ENCODE assay signal across 10 cellular contexts in the genomic region with DNA sequence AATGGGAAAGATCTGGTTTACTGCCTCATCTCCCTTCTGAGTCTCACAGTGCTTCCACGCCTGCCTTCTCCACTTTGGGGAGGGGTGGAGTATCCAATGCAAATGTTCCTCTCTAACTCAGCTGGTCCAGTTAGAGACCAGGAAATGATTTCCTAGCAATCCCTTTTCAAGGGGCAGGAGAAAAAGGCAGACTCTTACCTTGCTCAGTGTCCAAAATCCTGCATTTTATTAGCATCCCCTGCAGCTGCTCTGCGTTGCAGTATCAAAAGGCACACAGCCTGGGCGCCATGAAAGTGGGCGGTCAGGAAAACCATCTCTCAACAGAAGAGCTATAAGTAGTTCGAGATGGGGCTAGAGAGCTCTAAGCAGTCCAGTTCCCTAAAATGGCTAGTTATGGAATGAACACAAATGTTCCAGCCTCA.
A peak's percentile ranks its signal among the peaks of the same experiment; 100 is the strongest.
DNase-seq lines count a peak whose midpoint lies in the region; ATAC-seq, FAIRE-seq and TF ChIP-seq lines count a peak whose summit lies in the region.
"Had no signal": no experiment of that assay in that cellular context is flagged by ENCODE, and none has a peak within 500 bp of the region (broad histone marks: within the 10 kb centered on the region; RNA-seq: fewer than 3 reads in every experiment).

No MANE protein-coding gene starts in this region.

- intact Hi-C loops in CD4-positive, alpha-beta T cell (cut with DNase I, micrococcal nuclease), result loop anchor here in 1 of 2 experiments (2.0 to 5.0 kb wide), 5 partner anchors 40 to 450 kb away; a partner anchor contains a TSS
- intact Hi-C loops in kidney (cut with DNase I), result no loop called here

- peaks cover 95% of the 10 kb centered on the region for H3K4me1 Mint-ChIP-seq in CD4-positive, alpha-beta T cell (ENCODE audit: low read depth)
- peaks cover 35 to 44% of the 10 kb centered on the region in 2 donors for H3K4me1 Mint-ChIP-seq in effector memory CD8-positive, alpha-beta T cell (ENCODE audit: low read depth in 2 of 2)

- H3K4me2 ChIP-seq in neuronal stem cell (ENCODE audit: insufficient read depth, low read length, poor library complexity, severe bottlenecking), result no peak overlapping the region

- H2BK15ac ChIP-seq in neuronal stem cell (ENCODE audit: low read length), result no peak overlapping the region

- H3K27ac ChIP-seq in CD4-positive, alpha-beta T cell (ENCODE audit: low read depth, low read length), result peak overlapping the region; percentile 93
- H3K27ac ChIP-seq in neuronal stem cell (replicated peaks; ENCODE audit: low read length) (no peak overlapping the region), kidney (ENCODE audit: low read depth in 2 of 2, low read length in 2 of 2) (no peak overlapping the region)
- H3K27ac ChIP-seq: GM23248 had no signal

- H3K4ac ChIP-seq in neuronal stem cell (ENCODE audit: low read length), result no peak overlapping the region

- H4K8ac ChIP-seq in neuronal stem cell (ENCODE audit: low read depth, low read length), result no peak overlapping the region

- H3K4me3 ChIP-seq in neuronal stem cell (ENCODE audit: low read length in 2 of 2), result no peak overlapping the region
- H3K4me3 ChIP-seq in kidney (ENCODE audit: low read length in 2 of 2), result no peak overlapping the region
- H3K4me3 ChIP-seq: GM23248 had no signal

- no peak overlapping the region for H3K23ac ChIP-seq in neuronal stem cell (ENCODE audit: low read depth, low read length, poor library complexity)

- WGBS in neuronal stem cell (ENCODE audit: extremely low coverage in 2 of 2, insufficient read length in 2 of 2, insufficient replicate concordance in 1 of 2), 2 donors, result no CpG with 5 or more reads among the region's 5 CpGs

- H2BK12ac ChIP-seq in neuronal stem cell (ENCODE audit: low read length), result no peak overlapping the region

- no peak overlapping the region for H3K18ac ChIP-seq in neuronal stem cell (ENCODE audit: low read length)

- H3K14ac ChIP-seq in neuronal stem cell (ENCODE audit: low read length), result no peak overlapping the region

- peaks cover 0 to 1% of the 10 kb centered on the region in 2 donors for H3K36me3 ChIP-seq in neuronal stem cell (replicated peaks in 1 of 2; ENCODE audit: control insufficient read depth in 2 of 2, insufficient read depth in 2 of 2, low read length in 2 of 2)
- H3K36me3 ChIP-seq in kidney (ENCODE audit: control insufficient read depth in 1 of 2, insufficient read depth in 2 of 2, low read length in 2 of 2), result no peaks in the 10 kb centered on the region

- ATAC-seq in CD4-positive, alpha-beta T cell (ENCODE audit: poor library complexity), result no peak
- no peak for ATAC-seq in effector memory CD8-positive, alpha-beta T cell (replicated peaks)
- no peak for ATAC-seq in omental fat pad (ENCODE audit: low FRiP score)

- H3K9me3 ChIP-seq in CD4-positive, alpha-beta T cell (ENCODE audit: control insufficient read depth, low read length), result no peaks in the 10 kb centered on the region
- H3K9me3 ChIP-seq in neuronal stem cell (replicated peaks in 1 of 2; ENCODE audit: control insufficient read depth in 2 of 2, insufficient read depth in 1 of 2, low read depth in 1 of 2, low read length in 2 of 2) (no peaks in the 10 kb centered on the region), kidney (ENCODE audit: control insufficient read depth in 1 of 2, low read length in 2 of 2) (no peaks in the 10 kb centered on the region)

- no peak overlapping the region for H2BK5ac ChIP-seq in neuronal stem cell (ENCODE audit: low read length)

- CTCF ChIA-PET in CD4-positive, alpha-beta T cell (lab: Charles Lee), result interaction anchor here (1.0 to 1.3 kb wide), 2 partner anchors 20 to 55 kb away, joined by 3 to 7 read pairs; no protein-coding TSS in a partner anchor

- no peaks in the 10 kb centered on the region for H3K9me3 Mint-ChIP-seq in CD4-positive, alpha-beta T cell
- no peaks in the 10 kb centered on the region for H3K9me3 Mint-ChIP-seq in effector memory CD8-positive, alpha-beta T cell

- H3K79me1 ChIP-seq in neuronal stem cell (ENCODE audit: low read depth, low read length), result no peaks in the 10 kb centered on the region

- no peak overlapping the region for H4K91ac ChIP-seq in neuronal stem cell (ENCODE audit: low read depth, low read length, poor library complexity)

- H3K4me3 Mint-ChIP-seq in CD4-positive, alpha-beta T cell, result peak overlapping the region; percentile 91
- no peak overlapping the region for H3K4me3 Mint-ChIP-seq in effector memory CD8-positive, alpha-beta T cell

- peak overlapping the region; percentile 2 for H2AFZ ChIP-seq in neuronal stem cell (ENCODE audit: low read length)
- H2AFZ ChIP-seq: GM23248 had no signal

- H3K27me3 ChIP-seq in CD4-positive, alpha-beta T cell (ENCODE audit: control insufficient read depth, insufficient read depth, low read length), result no peaks in the 10 kb centered on the region
- no peaks in the 10 kb centered on the region for H3K27me3 ChIP-seq in neuronal stem cell (ENCODE audit: control insufficient read depth in 3 of 3, insufficient read depth in 3 of 3, low read depth in 1 of 3, low read length in 3 of 3)

- H3K4me1 ChIP-seq in neuronal stem cell (ENCODE audit: control insufficient read depth in 2 of 2, insufficient read depth in 1 of 2, low read depth in 1 of 2, low read length in 2 of 2) (peaks cover 18 to 55% of the 10 kb centered on the region in 2 donors), kidney (ENCODE audit: control insufficient read depth in 1 of 2, insufficient read depth in 1 of 2, low read depth in 1 of 2, low read length in 2 of 2) (peaks cover 8 to 16% of the 10 kb centered on the region in 2 donors)

- H2BK120ac ChIP-seq in neuronal stem cell (ENCODE audit: low read depth, low read length), result no peak overlapping the region

- POLR2A ChIA-PET in CD4-positive, alpha-beta T cell (lab: Charles Lee), result interaction anchor here (0.6 to 5.2 kb wide), 24 partner anchors 9 to 451 kb away, joined by 3 to 70 read pairs (median 4); a partner anchor contains a TSS

- H2AK5ac ChIP-seq in neuronal stem cell (ENCODE audit: low read depth, low read length), result no peak overlapping the region

- TF ChIP-seq CTCF in CD4-positive, alpha-beta T cell (IDR thresholded peaks at IDR 0.05), result no peak
- no peak for TF ChIP-seq CTCF in kidney (IDR thresholded peaks at IDR 0.05; ENCODE audit: borderline replicate concordance, extremely low read depth, insufficient read depth)
- TF ChIP-seq CTCF in omental fat pad (IDR thresholded peaks at IDR 0.05), result no peak

- peak overlapping the region; percentile 98 for H3K27ac Mint-ChIP-seq in CD4-positive, alpha-beta T cell
- H3K27ac Mint-ChIP-seq in effector memory CD8-positive, alpha-beta T cell, result peak overlapping the region; percentile 96

- FAIRE-seq in kidney (lab: Jason Lieb, UNC), result no peak

- no peaks in the 10 kb centered on the region for H3K27me3 Mint-ChIP-seq in CD4-positive, alpha-beta T cell
- H3K27me3 Mint-ChIP-seq in effector memory CD8-positive, alpha-beta T cell, result no peaks in the 10 kb centered on the region

- peaks cover 43% of the 10 kb centered on the region for H3K36me3 Mint-ChIP-seq in CD4-positive, alpha-beta T cell (ENCODE audit: low read depth)
- H3K36me3 Mint-ChIP-seq in effector memory CD8-positive, alpha-beta T cell (ENCODE audit: insufficient read depth), result peaks cover 24% of the 10 kb centered on the region

- H3K9ac ChIP-seq in neuronal stem cell (ENCODE audit: low read depth, low read length, poor library complexity), result no peak overlapping the region
- H3K9ac ChIP-seq in kidney (ENCODE audit: low read length in 2 of 2), result no peak overlapping the region
- H3K9ac ChIP-seq: GM23248 had no signal

- no peak for DNase-seq in CD4-positive, alpha-beta T cell
- peak; percentile 42 for DNase-seq in NCI-H526 treated with DMSO at 0.1 percent for 48 hours (lab: John Stamatoyannopoulos, UW)
- no peak for DNase-seq in effector memory CD8-positive, alpha-beta T cell
- no peak for DNase-seq in neuronal stem cell (ENCODE audit: low spot score)
- DNase-seq in kidney, result no peak
- no peak for DNase-seq in SW480 (ENCODE audit: low spot score)
- DNase-seq in epidermal melanocyte (ENCODE audit: insufficient read length, low spot score), result no peak
- DNase-seq in omental fat pad (ENCODE audit: low spot score), result no peak
- DNase-seq: amniotic stem cell, GM23248 had no signal
